Comparison of ENCODE assay signal across 8 cellular contexts in genomic region chr9:100322954-100323536, GRCh38. TPM values are rescaled to one million over a fixed set of nuclear protein-coding genes. Genes with fewer than 3 reads are reported as not detected.
DNase-seq lines count a peak whose midpoint lies in the region; ATAC-seq and TF ChIP-seq lines count a peak whose summit lies in the region.

No MANE protein-coding gene starts in this region.

- no peak overlapping the region for H3K18ac ChIP-seq in neuronal stem cell (ENCODE audit: low read length)

- H3K14ac ChIP-seq in neuronal stem cell (ENCODE audit: low read length) = no peak overlapping the region

- no peak overlapping the region for H2BK5ac ChIP-seq in neuronal stem cell (ENCODE audit: low read length)

- H2BK15ac ChIP-seq in neuronal stem cell (ENCODE audit: low read length) = no peak overlapping the region

- CTCF ChIA-PET in SK-N-SH (lab: Yijun Ruan, JAX) = interaction anchor here (0.6 to 5.2 kb wide), 27 partner anchors 10 to 1521 kb away, joined by 3 to 50 read pairs (median 4); no protein-coding TSS in a partner anchor

- peak; percentile 71 for TF ChIP-seq RAD21 in SK-N-SH (IDR thresholded peaks at IDR 0.05; ENCODE audit: low read length)

- no peak overlapping the region for H3K23ac ChIP-seq in neuronal stem cell (ENCODE audit: low read depth, low read length, poor library complexity)

- H4K91ac ChIP-seq in neuronal stem cell (ENCODE audit: low read depth, low read length, poor library complexity) = no peak overlapping the region

- H3K4me3 ChIP-seq in SK-N-SH (ENCODE audit: low read depth in 2 of 2, low read length in 1 of 2) = no peak overlapping the region; a peak in 1 of 4 replicates
- no peak overlapping the region for H3K4me3 ChIP-seq in neuronal stem cell (ENCODE audit: low read length in 2 of 2)

- H2AK5ac ChIP-seq in neuronal stem cell (ENCODE audit: low read depth, low read length) = no peak overlapping the region

- DNase-seq in Right ventricle myocardium superior (no peak), Right ventricle myocardium inferior (ENCODE audit: missing footprints) (no peak), SK-N-SH (peak; percentile 27), erythroblast (lab: John Stamatoyannopoulos, UW) (peak; percentile 67 to 76), neuronal stem cell (ENCODE audit: low spot score) (peak; percentile 23), hepatic stellate cell (ENCODE audit: low spot score) (no peak)

- no peak overlapping the region for H4K8ac ChIP-seq in neuronal stem cell (ENCODE audit: low read depth, low read length)

- TF ChIP-seq CTCF in LNCAP (IDR thresholded peaks at IDR 0.05) (peak; percentile 84), SK-N-SH (IDR thresholded peaks at IDR 0.05) (peak; percentile 87)

- POLR2A ChIA-PET in SK-N-SH (lab: Yijun Ruan, JAX) = no interaction called here

- ATAC-seq in Right ventricle myocardium superior (ENCODE audit: poor library complexity) (peak; percentile 45), Right ventricle myocardium inferior (no peak), HG02571 (IDR thresholded peaks at IDR 0.05; ENCODE audit: unreplicated experiment) (no peak)

- no peak overlapping the region for H2AFZ ChIP-seq in SK-N-SH (ENCODE audit: low read depth)
- no peak overlapping the region for H2AFZ ChIP-seq in neuronal stem cell (ENCODE audit: low read length)

- peaks cover 16% of the 10 kb centered on the region for H3F3A ChIP-seq in SK-N-SH (replicated peaks; ENCODE audit: insufficient read depth)

- peaks cover 66% of the 10 kb centered on the region in 2 experiments for H3K36me3 ChIP-seq in SK-N-SH (replicated peaks in 1 of 2; ENCODE audit: control insufficient read depth in 1 of 2, insufficient read depth in 2 of 2, low read length in 1 of 2)
- H3K36me3 ChIP-seq in neuronal stem cell (replicated peaks in 1 of 2; ENCODE audit: control insufficient read depth in 2 of 2, insufficient read depth in 2 of 2, low read length in 2 of 2) = peaks cover 9 to 92% of the 10 kb centered on the region in 2 donors

- no peak overlapping the region for H3K4me2 ChIP-seq in SK-N-SH
- no peak overlapping the region for H3K4me2 ChIP-seq in neuronal stem cell (ENCODE audit: insufficient read depth, low read length, poor library complexity, severe bottlenecking)

- H3K4me1 ChIP-seq in SK-N-SH (ENCODE audit: control insufficient read depth in 1 of 2, insufficient read depth in 2 of 2, low read depth in 1 of 2, low read length in 1 of 2) (no peaks in the 10 kb centered on the region), neuronal stem cell (ENCODE audit: control insufficient read depth in 2 of 2, insufficient read depth in 1 of 2, low read depth in 1 of 2, low read length in 2 of 2) (no peaks in the 10 kb centered on the region)

- H3K79me1 ChIP-seq in neuronal stem cell (ENCODE audit: low read depth, low read length) = no peaks in the 10 kb centered on the region

- no peak overlapping the region for H2BK120ac ChIP-seq in neuronal stem cell (ENCODE audit: low read depth, low read length)

- H2BK12ac ChIP-seq in neuronal stem cell (ENCODE audit: low read length) = no peak overlapping the region

- no peaks in the 10 kb centered on the region for H3K9me2 ChIP-seq in SK-N-SH

- H3K27me3 ChIP-seq in SK-N-SH (ENCODE audit: insufficient read depth) (no peaks in the 10 kb centered on the region), neuronal stem cell (ENCODE audit: control insufficient read depth in 3 of 3, insufficient read depth in 3 of 3, low read depth in 1 of 3, low read length in 3 of 3) (no peaks in the 10 kb centered on the region)

- no peaks in the 10 kb centered on the region for H4K20me1 ChIP-seq in SK-N-SH (ENCODE audit: insufficient read depth)

- intact Hi-C loops in Right ventricle myocardium superior (cut with DNase I) (loop anchor here (10.0 kb wide), 1 partner anchor 1138 kb away; no protein-coding TSS in a partner anchor), Right ventricle myocardium inferior (cut with DNase I) (loop anchor here (5.0 to 10.0 kb wide), 4 partner anchors 274 to 1158 kb away; no protein-coding TSS in a partner anchor)

- TF ChIP-seq POLR2A in erythroblast (IDR thresholded peaks at IDR 0.05; ENCODE audit: low read length) = no peak

- H3K27ac ChIP-seq in SK-N-SH (ENCODE audit: low read depth in 2 of 2, low read length in 1 of 2) (no peak overlapping the region), neuronal stem cell (replicated peaks; ENCODE audit: low read length) (no peak overlapping the region)

- H3K79me2 ChIP-seq in SK-N-SH (ENCODE audit: insufficient read depth) = peaks cover 34% of the 10 kb centered on the region

- H3K9ac ChIP-seq in SK-N-SH (no peak overlapping the region), neuronal stem cell (ENCODE audit: low read depth, low read length, poor library complexity) (no peak overlapping the region)

- H3K9me3 ChIP-seq in SK-N-SH (no peaks in the 10 kb centered on the region), neuronal stem cell (replicated peaks in 1 of 2; ENCODE audit: control insufficient read depth in 2 of 2, insufficient read depth in 1 of 2, low read depth in 1 of 2, low read length in 2 of 2) (no peaks in the 10 kb centered on the region)

- 45% methylated on average over 3 of the region's 3 CpGs for WGBS in SK-N-SH (ENCODE audit: low lambda C conversion rate)
- WGBS in neuronal stem cell (ENCODE audit: extremely low coverage in 2 of 2, insufficient read length in 2 of 2, insufficient replicate concordance in 1 of 2), 2 donors = no CpG with 5 or more reads among the region's 3 CpGs

- H3K4ac ChIP-seq in neuronal stem cell (ENCODE audit: low read length) = no peak overlapping the region

- no peak for TF ChIP-seq EP300 in SK-N-SH (IDR thresholded peaks at IDR 0.05; ENCODE audit: borderline replicate concordance in 1 of 2, low read depth in 1 of 2, low read length in 1 of 2)

TF ChIP-seq in SK-N-SH, 30 proteins besides CTCF, POLR2A, EP300 and RAD21:
- TF ChIP-seq NRF1 (IDR thresholded peaks at IDR 0.05; ENCODE audit: low read depth, low read length) (no peak), SMC3 (IDR thresholded peaks at IDR 0.05; ENCODE audit: low read depth, low read length) (peak; percentile 46)

RNA-seq across cellular contexts. Expression of gene TEX10, which starts 29.7 kb away (rescaled TPM):
- total RNA-seq in Right ventricle myocardium superior (8.0 TPM), Right ventricle myocardium inferior (7.5 TPM)
- polyA plus RNA-seq in SK-N-SH (2012; rRNA removed) = 12.7 and 16.7 TPM in 2 replicates
- 15.5 and 15.9 TPM in 2 replicates for polyA plus RNA-seq in SK-N-SH (2012; cell fraction: cytosol; rRNA removed)
- 16.8 and 26.0 TPM in 2 replicates for polyA plus RNA-seq in SK-N-SH (2012; cell fraction: nucleus; rRNA removed)
- 30.6 TPM for polyA plus RNA-seq in neuronal stem cell (2013, experiment 1 of 2)
- 30.5 TPM for polyA plus RNA-seq in neuronal stem cell (2013, experiment 2 of 2)

Comparison
In these comparisons a context has a peak if more than half of its experiments do, and no peak if none do; other contexts are left out.
1. DNase-seq: peak in SK-N-SH (single experiment), erythroblast (2 of 2) and neuronal stem cell (single experiment); none in Right ventricle myocardium superior (single experiment), Right ventricle myocardium inferior (single experiment) and hepatic stellate cell (single experiment).